In genomic region chr16:49837673-49838360, GRCh38 we compare ENCODE assay signal across 15 cellular contexts. TPM values are rescaled to one million over a fixed set of nuclear protein-coding genes. Genes with fewer than 3 reads are reported as not detected.
A peak's percentile ranks its signal among the peaks of the same experiment; 100 is the strongest.
DNase-seq lines count a peak whose midpoint lies in the region; ATAC-seq and TF ChIP-seq lines count a peak whose summit lies in the region.
"Had no signal": no experiment of that assay in that cellular context is flagged by ENCODE, and none has a peak within 500 bp of the region (broad histone marks: within the 10 kb centered on the region; RNA-seq: fewer than 3 reads in every experiment).

No MANE protein-coding gene starts in this region.

- no peaks in the 10 kb centered on the region for H3K9me3 ChIP-seq in neuronal stem cell (replicated peaks in 1 of 2; ENCODE audit: control insufficient read depth in 2 of 2, insufficient read depth in 1 of 2, low read depth in 1 of 2, low read length in 2 of 2)
- H3K9me3 ChIP-seq in vagina: no peaks in the 10 kb centered on the region

- H2AFZ ChIP-seq in neuronal stem cell (ENCODE audit: low read length): no peak overlapping the region
- H2AFZ ChIP-seq: parathyroid adenoma had no signal

- H3K9ac ChIP-seq in neuronal stem cell (ENCODE audit: low read depth, low read length, poor library complexity): no peak overlapping the region
- H3K9ac ChIP-seq: parathyroid adenoma had no signal

- H3K36me3 Mint-ChIP-seq in activated naive CD4-positive, alpha-beta T cell treated with anti-CD3 and anti-CD28 coated beads, Interleukin-2, amount 50 U/mL, for 24 hours: no peaks in the 10 kb centered on the region
- H3K36me3 Mint-ChIP-seq in activated naive CD4-positive, alpha-beta T cell treated with anti-CD3 and anti-CD28 coated beads, Interleukin-2, amount 50 U/mL, for 72 hours: no peaks in the 10 kb centered on the region
- H3K36me3 Mint-ChIP-seq: CD4-positive, alpha-beta memory T cell had no signal

- peak overlapping the region; percentile 7 for H2BK15ac ChIP-seq in neuronal stem cell (ENCODE audit: low read length)

- TF ChIP-seq POLR2A in vagina (IDR thresholded peaks at IDR 0.05): no peak

- H3K4ac ChIP-seq in neuronal stem cell (ENCODE audit: low read length): no peak overlapping the region

- peaks cover 24% of the 10 kb centered on the region for H3K27me3 Mint-ChIP-seq in activated naive CD4-positive, alpha-beta T cell treated with anti-CD3 and anti-CD28 coated beads, Interleukin-2, amount 50 U/mL, for 24 hours

- H2AK5ac ChIP-seq in neuronal stem cell (ENCODE audit: low read depth, low read length): no peak overlapping the region

- ATAC-seq in activated naive CD4-positive, alpha-beta T cell treated with anti-CD3 and anti-CD28 coated beads, Interleukin-2, amount 50 U/mL, for 72 hours: no peak
- peak; percentile 8 for ATAC-seq in left ventricle myocardium superior
- no peak for ATAC-seq in GM19397 (IDR thresholded peaks at IDR 0.05; ENCODE audit: unreplicated experiment)
- no peak for ATAC-seq in GM19351 (IDR thresholded peaks at IDR 0.05; ENCODE audit: unreplicated experiment)

- H4K91ac ChIP-seq in neuronal stem cell (ENCODE audit: low read depth, low read length, poor library complexity): no peak overlapping the region

- peaks cover 48 to 52% of the 10 kb centered on the region in 2 donors for H3K4me1 ChIP-seq in neuronal stem cell (ENCODE audit: control insufficient read depth in 2 of 2, insufficient read depth in 1 of 2, low read depth in 1 of 2, low read length in 2 of 2)
- H3K4me1 ChIP-seq in vagina: peaks cover 69% of the 10 kb centered on the region

- no peaks in the 10 kb centered on the region for H3K4me1 Mint-ChIP-seq in activated naive CD4-positive, alpha-beta T cell treated with anti-CD3 and anti-CD28 coated beads, Interleukin-2, amount 50 U/mL, for 24 hours

- peak overlapping the region; percentile 77 for H3K4me2 ChIP-seq in neuronal stem cell (ENCODE audit: insufficient read depth, low read length, poor library complexity, severe bottlenecking)

- H2BK12ac ChIP-seq in neuronal stem cell (ENCODE audit: low read length): no peak overlapping the region

- peaks cover 26% of the 10 kb centered on the region for H3K79me1 ChIP-seq in neuronal stem cell (ENCODE audit: low read depth, low read length)

- H3K4me3 Mint-ChIP-seq in activated naive CD4-positive, alpha-beta T cell treated with anti-CD3 and anti-CD28 coated beads, Interleukin-2, amount 50 U/mL, for 24 hours: no peak overlapping the region
- H3K4me3 Mint-ChIP-seq: activated naive CD4-positive, alpha-beta T cell treated with anti-CD3 and anti-CD28 coated beads for 36 hours; CD4-positive, alpha-beta memory T cell had no signal

- no peaks in the 10 kb centered on the region for H3K9me3 Mint-ChIP-seq in activated naive CD4-positive, alpha-beta T cell treated with anti-CD3 and anti-CD28 coated beads, Interleukin-2, amount 50 U/mL, for 24 hours
- H3K9me3 Mint-ChIP-seq in activated naive CD4-positive, alpha-beta T cell treated with anti-CD3 and anti-CD28 coated beads, Interleukin-2, amount 50 U/mL, for 72 hours: no peaks in the 10 kb centered on the region
- H3K9me3 Mint-ChIP-seq: activated naive CD4-positive, alpha-beta T cell treated with anti-CD3 and anti-CD28 coated beads for 36 hours; CD4-positive, alpha-beta memory T cell had no signal

- no peak overlapping the region for H3K4me3 ChIP-seq in neuronal stem cell (ENCODE audit: low read length in 2 of 2)
- peak overlapping the region in 1 of 2 donors; percentile 40 for H3K4me3 ChIP-seq in vagina

- WGBS in neuronal stem cell (ENCODE audit: extremely low coverage in 2 of 2, insufficient read length in 2 of 2, insufficient replicate concordance in 1 of 2), 2 donors: no CpG with 5 or more reads among the region's 16 CpGs

- no peak overlapping the region for H3K18ac ChIP-seq in neuronal stem cell (ENCODE audit: low read length)

- H3K27ac ChIP-seq in neuronal stem cell (replicated peaks; ENCODE audit: low read length) (no peak overlapping the region), vagina (peak overlapping the region; percentile 95)
- H3K27ac ChIP-seq: 22Rv1, epithelial cell of prostate, parathyroid adenoma had no signal

- no peak overlapping the region for H4K8ac ChIP-seq in neuronal stem cell (ENCODE audit: low read depth, low read length)

- no peak overlapping the region for H3K14ac ChIP-seq in neuronal stem cell (ENCODE audit: low read length)

- no peak for TF ChIP-seq CTCF in vagina (IDR thresholded peaks at IDR 0.05)

- no peak overlapping the region for H2BK120ac ChIP-seq in neuronal stem cell (ENCODE audit: low read depth, low read length)

- intact Hi-C loops in left ventricle myocardium superior (cut with micrococcal nuclease): no loop called here
- intact Hi-C loops in vagina (cut with DNase I): no loop called here

- peak overlapping the region; percentile 32 for H3K27ac Mint-ChIP-seq in activated naive CD4-positive, alpha-beta T cell treated with anti-CD3 and anti-CD28 coated beads, Interleukin-2, amount 50 U/mL, for 24 hours
- no peak overlapping the region for H3K27ac Mint-ChIP-seq in activated naive CD4-positive, alpha-beta T cell treated with anti-CD3 and anti-CD28 coated beads, Interleukin-2, amount 50 U/mL, for 72 hours
- H3K27ac Mint-ChIP-seq: activated naive CD4-positive, alpha-beta T cell treated with anti-CD3 and anti-CD28 coated beads for 36 hours; CD4-positive, alpha-beta memory T cell had no signal

- H2BK5ac ChIP-seq in neuronal stem cell (ENCODE audit: low read length): peak overlapping the region; percentile 68

- H3K27me3 ChIP-seq in neuronal stem cell (ENCODE audit: control insufficient read depth in 3 of 3, insufficient read depth in 3 of 3, low read depth in 1 of 3, low read length in 3 of 3) (no peaks in the 10 kb centered on the region), vagina (no peaks in the 10 kb centered on the region)

- no peak for DNase-seq in activated naive CD4-positive, alpha-beta T cell treated with anti-CD3 and anti-CD28 coated beads, Interleukin-2, amount 50 U/mL, for 72 hours (ENCODE audit: low spot score in 2 of 2)
- DNase-seq in left ventricle myocardium superior (no peak), neuronal stem cell (ENCODE audit: low spot score) (no peak), vagina (ENCODE audit: extremely low spot score in 2 of 2) (no peak), SW 1271 (lab: John Stamatoyannopoulos, UW) (no peak)
- DNase-seq: activated naive CD4-positive, alpha-beta T cell treated with anti-CD3 and anti-CD28 coated beads for 36 hours; CD4-positive, alpha-beta memory T cell; central memory CD4-positive, alpha-beta T cell; SIG-M5 had no signal

- H3K36me3 ChIP-seq in neuronal stem cell (replicated peaks in 1 of 2; ENCODE audit: control insufficient read depth in 2 of 2, insufficient read depth in 2 of 2, low read length in 2 of 2): peaks cover 0 to 14% of the 10 kb centered on the region in 2 donors
- H3K36me3 ChIP-seq in vagina: no peaks in the 10 kb centered on the region

- H3K23ac ChIP-seq in neuronal stem cell (ENCODE audit: low read depth, low read length, poor library complexity): no peak overlapping the region

RNA-seq across cellular contexts. Expression of gene ZNF423, which starts 18.1 kb away (rescaled TPM):
- total RNA-seq in activated naive CD4-positive, alpha-beta T cell treated with anti-CD3 and anti-CD28 coated beads, Interleukin-2, amount 50 U/mL, for 72 hours: under 1 TPM in 1 of 2 donors, not detected in 1; 0.05 TPM
- 7.8 TPM for total RNA-seq in left ventricle myocardium superior
- polyA plus RNA-seq in neuronal stem cell (2013, experiment 1 of 2): 27.7 TPM
- polyA plus RNA-seq in neuronal stem cell (2013, experiment 2 of 2): 27.1 TPM
- total RNA-seq in vagina: 10.3 TPM
- total RNA-seq: CD4-positive, alpha-beta memory T cell had no signal
- polyA plus RNA-seq: CD4-positive, alpha-beta memory T cell had no signal
